ENCODE assay signal across 14 cellular contexts in the genomic region with DNA sequence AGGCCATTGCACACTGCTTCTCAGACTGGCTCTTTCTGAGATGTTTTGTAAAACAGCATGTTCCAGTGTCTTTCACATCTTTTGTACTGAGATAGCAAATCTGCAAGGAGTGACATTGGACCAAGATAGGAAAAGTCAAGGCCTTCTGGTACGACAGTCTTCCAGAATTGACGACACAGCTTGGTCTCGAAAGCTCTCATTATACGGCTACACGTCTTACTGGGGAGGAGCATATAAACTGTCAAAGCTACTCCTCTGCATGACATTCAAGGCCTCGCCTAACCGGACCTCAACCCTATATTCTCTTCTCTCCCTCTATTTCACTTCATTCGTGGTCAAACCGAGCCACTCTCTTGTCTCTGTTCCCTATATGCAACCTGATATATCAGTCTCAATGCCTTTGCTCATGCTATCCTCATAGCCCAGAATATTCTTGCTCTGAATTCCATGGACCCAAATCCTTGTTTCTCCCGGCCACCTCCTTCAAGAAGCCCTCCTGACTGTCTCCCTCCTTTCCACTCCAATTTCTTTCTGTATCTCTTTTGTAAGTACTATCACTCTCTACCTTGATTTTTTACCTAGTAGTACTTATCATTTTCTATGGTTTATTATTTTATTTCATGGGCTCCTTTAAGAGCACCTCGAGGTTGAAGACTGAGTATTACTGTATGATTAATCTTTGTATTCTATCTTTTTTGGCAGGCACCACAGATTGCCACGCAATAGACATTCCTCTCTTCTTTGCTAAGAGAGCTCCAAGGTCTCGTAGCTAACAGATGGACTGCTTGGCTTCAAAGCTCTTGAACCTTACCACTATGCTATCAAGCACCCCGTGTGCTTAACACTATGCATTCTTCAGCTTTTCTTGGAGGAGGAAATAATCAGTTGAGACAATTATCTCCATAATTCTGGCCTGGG. TPM values are rescaled to one million over a fixed set of nuclear protein-coding genes. Genes with fewer than 3 reads are reported as not detected.
DNase-seq lines count a peak whose midpoint lies in the region; ATAC-seq and TF ChIP-seq lines count a peak whose summit lies in the region.
"Had no signal": no experiment of that assay in that cellular context is flagged by ENCODE, and none has a peak within 500 bp of the region (broad histone marks: within the 10 kb centered on the region; RNA-seq: fewer than 3 reads in every experiment).

No MANE protein-coding gene starts in this region.

- TF ChIP-seq CTCF in PC-3 (conservative IDR thresholded peaks at IDR 0.05; ENCODE audit: low read depth, low read length), result no peak

- intact Hi-C loops in PC-3 (cut with micrococcal nuclease), result no loop called here

- DNase-seq in EH (ENCODE audit: low read depth) (peak; percentile 82), PC-3 (peak; percentile 34), dedifferentiated amniotic fluid mesenchymal stem cell (ENCODE audit: extremely low spot score) (peak; percentile 72), non-pigmented ciliary epithelial cell (ENCODE audit: low read depth) (peak; percentile 66), NCI-H146 treated with DMSO at 0.1 percent for 48 hours (lab: John Stamatoyannopoulos, UW; ENCODE audit: unreplicated experiment) (no peak), inferior parietal cortex (ENCODE audit: extremely low spot score) (no peak)
- DNase-seq: activated CD8-positive, alpha-beta memory T cell treated with anti-CD3 and anti-CD28 coated beads, Interleukin-2, amount 50 U/mL, for 4 hours; stimulated activated CD4-positive, alpha-beta T cell treated with anti-CD3 and anti-CD28 coated beads, Interleukin-4, amount 100 ng/mL, for 1 hour; SW 1271 had no signal

- CTCF ChIA-PET in PC-3 (lab: Charles Lee), result no interaction called here

- no TSS peak for BruUV-seq in PC-3 (replicated peaks; lab: Mats Ljungman, UMichigan)

- no peak overlapping the region for H3K27ac ChIP-seq in PC-3 (ENCODE audit: low read length)
- H3K27ac ChIP-seq: C4-2B had no signal

- no peak overlapping the region for H3K4me3 ChIP-seq in PC-3 (ENCODE audit: low read length)
- H3K4me3 ChIP-seq: HAP-1 had no signal

- POLR2A ChIA-PET in PC-3 (lab: Charles Lee; ENCODE audit: unreplicated experiment), result no interaction called here

- H2AFZ ChIP-seq in PC-3 (ENCODE audit: low read length), result no peak overlapping the region

- no peaks in the 10 kb centered on the region for H3F3A ChIP-seq in PC-3 (ENCODE audit: low read length, unreplicated experiment)

- no peaks in the 10 kb centered on the region for H3K27me3 ChIP-seq in PC-3 (ENCODE audit: low read length)

- H3K36me3 ChIP-seq in PC-3 (ENCODE audit: low read depth, low read length), result no peaks in the 10 kb centered on the region; the same call in 1 of the 2 replicates
- H3K36me3 ChIP-seq: HAP-1 had no signal

- peak; percentile 53; the same call in 1 of the 2 replicates for ATAC-seq in PC-3
- no peak for ATAC-seq in HG03039 (IDR thresholded peaks at IDR 0.05; ENCODE audit: unreplicated experiment)
- ATAC-seq in GM18520 (IDR thresholded peaks at IDR 0.05; ENCODE audit: unreplicated experiment), result no peak
- ATAC-seq: stimulated activated effector memory CD8-positive, alpha-beta T cell treated with anti-CD3 and anti-CD28 coated beads, Interleukin-12 subunit alpha, Interleukin-12 subunit beta, amount 100 ng/mL, for 72 hours had no signal

- H3K79me2 ChIP-seq in PC-3 (ENCODE audit: low read length), result no peaks in the 10 kb centered on the region; the same call in 1 of the 2 replicates

- no peak overlapping the region for H3K9ac ChIP-seq in PC-3 (ENCODE audit: low read length)

- H4K20me1 ChIP-seq in PC-3 (ENCODE audit: low read length), result no peaks in the 10 kb centered on the region

- no peaks in the 10 kb centered on the region for H3K9me2 ChIP-seq in PC-3 (replicated peaks; ENCODE audit: low read length)

- H3K9me3 ChIP-seq in PC-3 (ENCODE audit: low read length), result no peaks in the 10 kb centered on the region
- H3K9me3 ChIP-seq: HAP-1 had no signal

- H3K4me2 ChIP-seq in PC-3 (ENCODE audit: low read length), result no peak overlapping the region

- no peaks in the 10 kb centered on the region for H3K4me1 ChIP-seq in PC-3 (ENCODE audit: insufficient read depth, low read length)

RNA-seq across cellular contexts. Expression of a gene that starts 35.1 kb away (rescaled TPM):
- total RNA-seq in PC-3 (2014; rRNA removed), result 34.7 and 47.6 TPM in 2 replicates

Comparison
In these comparisons a context has a peak if more than half of its experiments do, and no peak if none do; other contexts are left out.
1. DNase-seq: peak in EH (single experiment), PC-3 (single experiment), dedifferentiated amniotic fluid mesenchymal stem cell (single experiment) and non-pigmented ciliary epithelial cell (single experiment); none in NCI-H146 treated with DMSO at 0.1 percent for 48 hours (single experiment) and inferior parietal cortex (single experiment).